ENCODE assay signal across 26 cellular contexts in the genomic region with DNA sequence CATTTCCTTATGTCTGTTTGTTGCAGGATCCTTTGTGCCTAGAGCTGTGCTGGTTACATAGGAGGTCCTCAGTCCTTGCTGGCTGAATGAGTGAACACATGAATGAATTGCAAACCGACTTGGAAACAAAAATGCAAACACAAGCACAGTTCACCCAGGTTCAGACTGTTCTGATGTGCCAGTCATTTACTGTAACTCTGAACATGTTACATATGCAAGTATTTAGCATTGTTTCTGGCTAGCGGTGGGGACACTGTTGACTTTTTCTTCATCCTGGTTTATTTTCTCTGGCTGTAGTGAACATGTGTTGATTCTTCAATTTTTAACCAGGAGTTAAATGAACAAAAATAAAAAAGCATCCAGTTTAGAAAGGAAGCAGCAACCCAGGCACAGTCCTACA. TPM values are rescaled to one million over a fixed set of nuclear protein-coding genes. Genes with fewer than 3 reads are reported as not detected.
DNase-seq lines count a peak whose midpoint lies in the region; ATAC-seq and TF ChIP-seq lines count a peak whose summit lies in the region.
"Had no signal": no experiment of that assay in that cellular context is flagged by ENCODE, and none has a peak within 500 bp of the region (broad histone marks: within the 10 kb centered on the region; RNA-seq: fewer than 3 reads in every experiment).

No MANE protein-coding gene starts in this region.

- no peak overlapping the region for H3K27ac Mint-ChIP-seq in T-helper 17 cell
- no peak overlapping the region for H3K27ac Mint-ChIP-seq in T-helper 2 cell treated with Interferon-gamma antibody and Interleukin-4, amounts not matched to agents 5 μg/mL and 100 μg/mL, for 36 hours
- H3K27ac Mint-ChIP-seq: CD4-positive, alpha-beta memory T cell had no signal

- no peak for DNase-seq in T-helper 17 cell
- peak; percentile 81 for DNase-seq in fibroblast of gingiva (ENCODE audit: low read depth)
- no peak for DNase-seq in foreskin keratinocyte
- DNase-seq in T-helper 2 cell treated with Interferon-gamma antibody and Interleukin-4, amounts not matched to agents 5 μg/mL and 100 μg/mL, for 36 hours (ENCODE audit: low spot score) = no peak
- DNase-seq in MG63 = no peak
- DNase-seq: C1 segment of cervical spinal cord; CD4-positive, alpha-beta memory T cell; COR-L47; DMS53; Karpas-422; NCI-H1092 treated with DMSO at 0.1 percent for 48 hours; NCI-H1436; NCI-H187; NCI-H2081 treated with DMSO at 0.1 percent for 48 hours; NCI-H2171; NCI-H226; NCI-H510A; NCI-H69; SIG-M5 had no signal

- H3K4me1 Mint-ChIP-seq in T-helper 17 cell = no peaks in the 10 kb centered on the region
- H3K4me1 Mint-ChIP-seq in T-helper 2 cell treated with Interferon-gamma antibody and Interleukin-4, amounts not matched to agents 5 μg/mL and 100 μg/mL, for 36 hours (ENCODE audit: low read depth) = no peaks in the 10 kb centered on the region
- H3K4me1 Mint-ChIP-seq: CD4-positive, alpha-beta memory T cell had no signal

- no peaks in the 10 kb centered on the region for H3K9me3 Mint-ChIP-seq in T-helper 2 cell treated with Interferon-gamma antibody and Interleukin-4, amounts not matched to agents 5 μg/mL and 100 μg/mL, for 36 hours
- H3K9me3 Mint-ChIP-seq: CD4-positive, alpha-beta memory T cell had no signal

- H3K27ac ChIP-seq in liver (ENCODE audit: low read depth in 1 of 2, low read length in 2 of 2) (peak overlapping the region; percentile 64 to 74), foreskin keratinocyte (no peak overlapping the region)
- H3K27ac ChIP-seq: A549, HL-60, SK-N-MC had no signal

- WGBS in liver = 25% methylated on average over 2 of the region's 2 CpGs

- no peak for TF ChIP-seq CTCF in liver (IDR thresholded peaks at IDR 0.05; ENCODE audit: low read depth, low read length, missing input control)
- TF ChIP-seq CTCF in foreskin keratinocyte (conservative IDR thresholded peaks at IDR 0.05) = no peak

- H3K9me3 ChIP-seq in T-helper 17 cell (ENCODE audit: control insufficient read depth, low read length, poor library complexity, severe bottlenecking) (no peaks in the 10 kb centered on the region), liver (ENCODE audit: control insufficient read depth in 4 of 4, low read length in 3 of 4) (no peaks in the 10 kb centered on the region), MG63 (no peaks in the 10 kb centered on the region)
- H3K9me3 ChIP-seq: A549 had no signal

- H3K27me3 ChIP-seq in liver (ENCODE audit: control insufficient read depth in 4 of 4, insufficient read depth in 4 of 4, low read length in 3 of 4) = no peaks in the 10 kb centered on the region
- H3K27me3 ChIP-seq in foreskin keratinocyte = no peaks in the 10 kb centered on the region
- H3K27me3 ChIP-seq in MG63 = no peaks in the 10 kb centered on the region

- TF ChIP-seq RAD21 in liver (IDR thresholded peaks at IDR 0.05) = peak in 1 of 2 donors; percentile 23

- H3K36me3 Mint-ChIP-seq in T-helper 17 cell (ENCODE audit: low read depth) = no peaks in the 10 kb centered on the region
- H3K36me3 Mint-ChIP-seq in T-helper 2 cell treated with Interferon-gamma antibody and Interleukin-4, amounts not matched to agents 5 μg/mL and 100 μg/mL, for 36 hours (ENCODE audit: low read depth) = no peaks in the 10 kb centered on the region
- H3K36me3 Mint-ChIP-seq: CD4-positive, alpha-beta memory T cell had no signal

- peak overlapping the region in 1 of 2 donors; percentile 24 for H3K9ac ChIP-seq in liver (ENCODE audit: low read depth in 1 of 2, low read length in 2 of 2)

- ATAC-seq in T-helper 17 cell (no peak), GM18519 (IDR thresholded peaks at IDR 0.05; ENCODE audit: low FRiP score, unreplicated experiment) (no peak), foreskin keratinocyte (no peak)
- ATAC-seq: A549, HCT116, Panc1 had no signal

- H3K4me1 ChIP-seq in liver (ENCODE audit: control insufficient read depth in 4 of 4, insufficient read depth in 4 of 4, low read length in 3 of 4) = peaks cover 15 to 56% (median 50%) of the 10 kb centered on the region in 4 donors
- H3K4me1 ChIP-seq in foreskin keratinocyte = peaks cover 10% of the 10 kb centered on the region

- peaks cover 0 to 3% (median 0%) of the 10 kb centered on the region in 4 donors for H3K36me3 ChIP-seq in liver (ENCODE audit: control insufficient read depth in 4 of 4, insufficient read depth in 3 of 4, low read depth in 1 of 4, low read length in 3 of 4)
- H3K36me3 ChIP-seq in MG63 = no peaks in the 10 kb centered on the region

- H3K27me3 Mint-ChIP-seq in T-helper 17 cell = peaks cover 24% of the 10 kb centered on the region
- peaks cover 18% of the 10 kb centered on the region for H3K27me3 Mint-ChIP-seq in T-helper 2 cell treated with Interferon-gamma antibody and Interleukin-4, amounts not matched to agents 5 μg/mL and 100 μg/mL, for 36 hours (ENCODE audit: low read depth)

- H3K4me3 Mint-ChIP-seq in T-helper 17 cell = peak overlapping the region; percentile 7
- H3K4me3 Mint-ChIP-seq in T-helper 2 cell treated with Interferon-gamma antibody and Interleukin-4, amounts not matched to agents 5 μg/mL and 100 μg/mL, for 36 hours = no peak overlapping the region
- H3K4me3 Mint-ChIP-seq: CD4-positive, alpha-beta memory T cell had no signal

- H3K4me3 ChIP-seq in liver (ENCODE audit: low read depth in 1 of 3, low read length in 3 of 3) (peak overlapping the region in 2 of 3 donors; percentile 3 to 5), MG63 (no peak overlapping the region)
- H3K4me3 ChIP-seq: A549, SK-N-MC had no signal

TF ChIP-seq in liver, 16 proteins besides CTCF, POLR2A, EP300 and RAD21:
- peak; percentile 63 for TF ChIP-seq SP1 (IDR thresholded peaks at IDR 0.05)
- TF ChIP-seq, protein P1, sequence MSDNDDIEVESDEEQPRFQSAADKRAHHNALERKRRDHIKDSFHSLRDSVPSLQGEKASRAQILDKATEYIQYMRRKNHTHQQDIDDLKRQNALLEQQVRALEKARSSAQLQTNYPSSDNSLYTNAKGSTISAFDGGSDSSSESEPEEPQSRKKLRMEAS (IDR thresholded peaks at IDR 0.05) = peak; percentile 60
- TF ChIP-seq FOXA2 (IDR thresholded peaks at IDR 0.05) = peak; percentile 77
- TF ChIP-seq, protein P2, sequence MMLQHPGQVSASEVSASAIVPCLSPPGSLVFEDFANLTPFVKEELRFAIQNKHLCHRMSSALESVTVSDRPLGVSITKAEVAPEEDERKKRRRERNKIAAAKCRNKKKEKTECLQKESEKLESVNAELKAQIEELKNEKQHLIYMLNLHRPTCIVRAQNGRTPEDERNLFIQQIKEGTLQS (IDR thresholded peaks at IDR 0.05) = no peak
- no peak for TF ChIP-seq TAF1 (conservative IDR thresholded peaks at IDR 0.05)
- peak; percentile 82 to 87 for TF ChIP-seq RXRA (IDR thresholded peaks at IDR 0.05)
- peak in 1 of 2 donors; percentile 37 for TF ChIP-seq GABPA (IDR thresholded peaks at IDR 0.05 in 1 of 2, conservative IDR thresholded peaks at IDR 0.05 in 1 of 2)
- TF ChIP-seq YY1 (IDR thresholded peaks at IDR 0.05) = peak; percentile 40
- no peak for TF ChIP-seq EGR1 (IDR thresholded peaks at IDR 0.05; ENCODE audit: low read depth in 2 of 2)
- no peak for TF ChIP-seq HNF4G (IDR thresholded peaks at IDR 0.05)
- TF ChIP-seq FOXA1 (IDR thresholded peaks at IDR 0.05) = peak; percentile 70
- TF ChIP-seq JUND (IDR thresholded peaks at IDR 0.05) = peak in 1 of 2 donors; percentile 57
- peak; percentile 68 to 82 for TF ChIP-seq HNF4A (conservative IDR thresholded peaks at IDR 0.05)
- TF ChIP-seq, protein P3, sequence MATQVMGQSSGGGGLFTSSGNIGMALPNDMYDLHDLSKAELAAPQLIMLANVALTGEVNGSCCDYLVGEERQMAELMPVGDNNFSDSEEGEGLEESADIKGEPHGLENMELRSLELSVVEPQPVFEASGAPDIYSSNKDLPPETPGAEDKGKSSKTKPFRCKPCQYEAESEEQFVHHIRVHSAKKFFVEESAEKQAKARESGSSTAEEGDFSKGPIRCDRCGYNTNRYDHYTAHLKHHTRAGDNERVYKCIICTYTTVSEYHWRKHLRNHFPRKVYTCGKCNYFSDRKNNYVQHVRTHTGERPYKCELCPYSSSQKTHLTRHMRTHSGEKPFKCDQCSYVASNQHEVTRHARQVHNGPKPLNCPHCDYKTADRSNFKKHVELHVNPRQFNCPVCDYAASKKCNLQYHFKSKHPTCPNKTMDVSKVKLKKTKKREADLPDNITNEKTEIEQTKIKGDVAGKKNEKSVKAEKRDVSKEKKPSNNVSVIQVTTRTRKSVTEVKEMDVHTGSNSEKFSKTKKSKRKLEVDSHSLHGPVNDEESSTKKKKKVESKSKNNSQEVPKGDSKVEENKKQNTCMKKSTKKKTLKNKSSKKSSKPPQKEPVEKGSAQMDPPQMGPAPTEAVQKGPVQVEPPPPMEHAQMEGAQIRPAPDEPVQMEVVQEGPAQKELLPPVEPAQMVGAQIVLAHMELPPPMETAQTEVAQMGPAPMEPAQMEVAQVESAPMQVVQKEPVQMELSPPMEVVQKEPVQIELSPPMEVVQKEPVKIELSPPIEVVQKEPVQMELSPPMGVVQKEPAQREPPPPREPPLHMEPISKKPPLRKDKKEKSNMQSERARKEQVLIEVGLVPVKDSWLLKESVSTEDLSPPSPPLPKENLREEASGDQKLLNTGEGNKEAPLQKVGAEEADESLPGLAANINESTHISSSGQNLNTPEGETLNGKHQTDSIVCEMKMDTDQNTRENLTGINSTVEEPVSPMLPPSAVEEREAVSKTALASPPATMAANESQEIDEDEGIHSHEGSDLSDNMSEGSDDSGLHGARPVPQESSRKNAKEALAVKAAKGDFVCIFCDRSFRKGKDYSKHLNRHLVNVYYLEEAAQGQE (IDR thresholded peaks at IDR 0.05) = peak; percentile 42
- TF ChIP-seq NR2F2 (IDR thresholded peaks at IDR 0.05) = no peak
- TF ChIP-seq, protein P4, sequence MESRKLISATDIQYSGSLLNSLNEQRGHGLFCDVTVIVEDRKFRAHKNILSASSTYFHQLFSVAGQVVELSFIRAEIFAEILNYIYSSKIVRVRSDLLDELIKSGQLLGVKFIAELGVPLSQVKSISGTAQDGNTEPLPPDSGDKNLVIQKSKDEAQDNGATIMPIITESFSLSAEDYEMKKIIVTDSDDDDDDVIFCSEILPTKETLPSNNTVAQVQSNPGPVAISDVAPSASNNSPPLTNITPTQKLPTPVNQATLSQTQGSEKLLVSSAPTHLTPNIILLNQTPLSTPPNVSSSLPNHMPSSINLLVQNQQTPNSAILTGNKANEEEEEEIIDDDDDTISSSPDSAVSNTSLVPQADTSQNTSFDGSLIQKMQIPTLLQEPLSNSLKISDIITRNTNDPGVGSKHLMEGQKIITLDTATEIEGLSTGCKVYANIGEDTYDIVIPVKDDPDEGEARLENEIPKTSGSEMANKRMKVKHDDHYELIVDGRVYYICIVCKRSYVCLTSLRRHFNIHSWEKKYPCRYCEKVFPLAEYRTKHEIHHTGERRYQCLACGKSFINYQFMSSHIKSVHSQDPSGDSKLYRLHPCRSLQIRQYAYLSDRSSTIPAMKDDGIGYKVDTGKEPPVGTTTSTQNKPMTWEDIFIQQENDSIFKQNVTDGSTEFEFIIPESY (IDR thresholded peaks at IDR 0.05) = no peak

RNA-seq across cellular contexts. Expression of a gene that starts 33.4 kb away (rescaled TPM):
- total RNA-seq in T-helper 17 cell (10 to 100 TPM in 1 of 2 donors, 1 to 10 TPM in 1; 1.4 to 24.2 TPM), liver (10 to 100 TPM; 29.0 to 62.9 TPM), foreskin keratinocyte (17.9 and 19.2 TPM in 2 replicates)
- polyA plus RNA-seq in liver (10 to 100 TPM; 17.4 to 39.3 TPM), foreskin keratinocyte (16.2 and 19.0 TPM in 2 replicates)
- total RNA-seq in MG63 (2014; rRNA removed; shearing (Covaris generic); ENCODE audit: low replicate concordance) = 25.8 and 31.0 TPM in 2 replicates
- polyA plus RNA-seq: CD4-positive, alpha-beta memory T cell had no signal
